In the genomic region with DNA sequence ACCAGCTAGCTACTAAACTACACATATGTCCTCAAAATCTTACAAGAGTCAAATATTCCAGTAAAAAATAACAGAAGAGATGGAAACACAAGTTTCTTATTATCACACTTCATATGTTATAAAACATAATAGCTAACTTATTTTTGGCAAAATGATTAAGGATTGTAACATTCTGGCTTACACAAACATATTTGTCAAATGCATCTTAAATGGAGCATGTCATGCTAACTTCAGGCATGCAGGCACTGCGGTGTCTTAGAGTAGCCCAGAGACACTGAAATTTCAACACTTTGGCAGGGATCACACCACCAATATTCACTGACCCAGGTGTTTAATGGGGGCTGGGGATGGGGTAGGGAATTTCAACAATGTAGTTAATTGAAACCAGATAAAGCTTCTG, we compare ENCODE assay signal across 25 cellular contexts.
"Had no signal": no experiment of that assay in that cellular context is flagged by ENCODE, and none has a peak within 500 bp of the region (broad histone marks: within the 10 kb centered on the region; RNA-seq: fewer than 3 reads in every experiment).

No MANE protein-coding gene starts in this region.

- H3K4me3 Mint-ChIP-seq: immature natural killer cell; mesothelial cell of epicardium; naive B cell; natural killer cell treated with Interleukin-12 subunit alpha and Interleukin-12 subunit beta and Interleukin-15 and Interleukin-18, amount 100 ng/mL, for 72 hours; neural crest cell; stimulated activated effector memory CD8-positive, alpha-beta T cell treated with anti-CD3 and anti-CD28 coated beads, Interleukin-12 subunit alpha, Interleukin-12 subunit beta, amount 100 ng/mL, for 72 hours had no signal

- DNase-seq: cortex of kidney; foreskin melanocyte; hypothalamus; immature natural killer cell; mesenchymal stem cell; mucosa of descending colon; naive B cell; pancreas; sigmoid colon; stimulated activated CD4-positive, alpha-beta T cell treated with anti-CD3 and anti-CD28 coated beads, Interleukin-2, amount 100 ng/mL, for 24 hours; stimulated activated CD4-positive, alpha-beta T cell treated with anti-CD3 and anti-CD28 coated beads, Interleukin-4, amount 100 ng/mL, for 24 hours; stimulated activated naive CD4-positive, alpha-beta T cell treated with Interleukin-2 at 50 U/mL for 16 hours; stomach; thyroid gland; trophoblast cell had no signal

- H3K27ac ChIP-seq: neutrophil, pancreas, right atrium auricular region, sigmoid colon, stomach, thyroid gland, vagina had no signal

- H3K4me1 ChIP-seq: right atrium auricular region, sigmoid colon, stomach, thyroid gland, vagina had no signal

- H3K27ac Mint-ChIP-seq: immature natural killer cell; mesothelial cell of epicardium; naive B cell; natural killer cell treated with Interleukin-12 subunit alpha and Interleukin-12 subunit beta and Interleukin-15 and Interleukin-18, amount 100 ng/mL, for 72 hours; progenitor cell of endocrine pancreas; stimulated activated effector memory CD8-positive, alpha-beta T cell treated with anti-CD3 and anti-CD28 coated beads, Interleukin-12 subunit alpha, Interleukin-12 subunit beta, amount 100 ng/mL, for 72 hours had no signal

- H3K4me1 Mint-ChIP-seq: immature natural killer cell, neural crest cell had no signal

- FAIRE-seq: keratinocyte, pancreas had no signal

- H3K9me3 Mint-ChIP-seq: immature natural killer cell; mesothelial cell of epicardium; natural killer cell treated with Interleukin-12 subunit alpha and Interleukin-12 subunit beta and Interleukin-15 and Interleukin-18, amount 100 ng/mL, for 72 hours; neural crest cell; stimulated activated effector memory CD8-positive, alpha-beta T cell treated with anti-CD3 and anti-CD28 coated beads, Interleukin-12 subunit alpha, Interleukin-12 subunit beta, amount 100 ng/mL, for 72 hours had no signal

- H3K36me3 ChIP-seq: neutrophil, right atrium auricular region, vagina had no signal

- H3K4me3 ChIP-seq: mucosa of descending colon, pancreas, right atrium auricular region, sigmoid colon, stomach, thyroid gland, vagina had no signal

- H3K27me3 Mint-ChIP-seq: naive B cell; natural killer cell treated with Interleukin-12 subunit alpha and Interleukin-12 subunit beta and Interleukin-15 and Interleukin-18, amount 100 ng/mL, for 72 hours; progenitor cell of endocrine pancreas had no signal

- H3K9me3 ChIP-seq: mucosa of descending colon, neutrophil, pancreas, right atrium auricular region, sigmoid colon, stomach, thyroid gland, vagina had no signal

- ATAC-seq: left lobe of liver; mucosa of descending colon; natural killer cell treated with Interleukin-12 subunit alpha and Interleukin-12 subunit beta and Interleukin-15 and Interleukin-18, amount 100 ng/mL, for 72 hours; pancreas; stimulated activated effector memory CD8-positive, alpha-beta T cell treated with anti-CD3 and anti-CD28 coated beads, Interleukin-12 subunit alpha, Interleukin-12 subunit beta, amount 100 ng/mL, for 72 hours had no signal

- H3K27me3 ChIP-seq: neutrophil, pancreas, right atrium auricular region, sigmoid colon, stomach, thyroid gland, vagina had no signal
